Comparison of ENCODE assay signal across 11 cellular contexts in genomic region chr2:216497382-216497781, GRCh38. TPM values are rescaled to one million over a fixed set of nuclear protein-coding genes. Genes with fewer than 3 reads are reported as not detected.
DNase-seq lines count a peak whose midpoint lies in the region; ATAC-seq and TF ChIP-seq lines count a peak whose summit lies in the region.
"Had no signal": no experiment of that assay in that cellular context is flagged by ENCODE, and none has a peak within 500 bp of the region (broad histone marks: within the 10 kb centered on the region; RNA-seq: fewer than 3 reads in every experiment).

No MANE protein-coding gene starts in this region.

- H2AFZ ChIP-seq in SU-DHL-6 (ENCODE audit: low read depth, low read length, severe bottlenecking) = peak overlapping the region; percentile 60

- H3K4me3 ChIP-seq in SU-DHL-6 (ENCODE audit: insufficient read depth, low read length, poor library complexity, severe bottlenecking) = no peak overlapping the region
- H3K4me3 ChIP-seq in fibroblast of villous mesenchyme (ENCODE audit: low read depth, low read length) = peak overlapping the region; percentile 92
- H3K4me3 ChIP-seq in skeletal muscle satellite cell (ENCODE audit: low read length) = peak overlapping the region; percentile 91

- ATAC-seq in HG03280 (IDR thresholded peaks at IDR 0.05; ENCODE audit: unreplicated experiment) = no peak

- H3K27me3 ChIP-seq in SU-DHL-6 (ENCODE audit: low read length) = no peaks in the 10 kb centered on the region
- H3K27me3 ChIP-seq in skeletal muscle satellite cell (ENCODE audit: control insufficient read depth, insufficient read depth, low read length) = no peaks in the 10 kb centered on the region
- H3K27me3 ChIP-seq: ovary had no signal

- no peak overlapping the region for H3K27ac ChIP-seq in SU-DHL-6 (ENCODE audit: low read depth, low read length)

- no peaks in the 10 kb centered on the region for H3K9me3 Mint-ChIP-seq in activated CD4-positive, alpha-beta T cell treated with anti-CD3 and anti-CD28 coated beads, Interleukin-2, amount 10 ng/mL, durations not matched to agents 24 days and 14 days

- H3K27ac Mint-ChIP-seq in activated CD4-positive, alpha-beta T cell treated with anti-CD3 and anti-CD28 coated beads, Interleukin-2, amount 10 ng/mL, durations not matched to agents 24 days and 14 days = peak overlapping the region; percentile 95

- peak overlapping the region; percentile 99 for H3K9ac ChIP-seq in SU-DHL-6 (ENCODE audit: low read length)
- H3K9ac ChIP-seq in skeletal muscle satellite cell (ENCODE audit: low read depth, low read length) = peak overlapping the region; percentile 99

- peaks cover 31% of the 10 kb centered on the region for H3K79me2 ChIP-seq in SU-DHL-6 (ENCODE audit: insufficient read depth, low read length)

- peaks cover 41% of the 10 kb centered on the region for H3K36me3 Mint-ChIP-seq in activated CD4-positive, alpha-beta T cell treated with anti-CD3 and anti-CD28 coated beads, Interleukin-2, amount 10 ng/mL, durations not matched to agents 24 days and 14 days (ENCODE audit: low read depth)

- no peaks in the 10 kb centered on the region for H3K9me2 ChIP-seq in SU-DHL-6 (replicated peaks; ENCODE audit: insufficient read depth, low read length)

- no peaks in the 10 kb centered on the region for H3K9me3 ChIP-seq in SU-DHL-6 (ENCODE audit: insufficient read depth, low read length)
- H3K9me3 ChIP-seq in skeletal muscle satellite cell (replicated peaks; ENCODE audit: low read length) = no peaks in the 10 kb centered on the region
- H3K9me3 ChIP-seq: ovary had no signal

- peaks cover 43% of the 10 kb centered on the region for H3K4me1 Mint-ChIP-seq in activated CD4-positive, alpha-beta T cell treated with anti-CD3 and anti-CD28 coated beads, Interleukin-2, amount 10 ng/mL, durations not matched to agents 24 days and 14 days

- DNase-seq in activated CD4-positive, alpha-beta T cell treated with anti-CD3 and anti-CD28 coated beads, Interleukin-2, amount 10 ng/mL, durations not matched to agents 24 days and 14 days = no peak
- DNase-seq in activated CD4-positive, alpha-beta T cell treated with anti-CD3 and anti-CD28 coated beads, Interleukin-2, amount 50 U/mL, for 4 hours = no peak
- DNase-seq in fibroblast of villous mesenchyme (ENCODE audit: low read depth) (no peak), UCSD-AML1 (lab: John Stamatoyannopoulos, UW; ENCODE audit: unreplicated experiment) (no peak)
- DNase-seq in activated CD4-positive, CD25-positive, alpha-beta regulatory T cell (lab: John Stamatoyannopoulos, UW) = no peak
- DNase-seq: ACHN, NCI-H2171, ovary had no signal

- H3F3A ChIP-seq in SU-DHL-6 (ENCODE audit: insufficient read depth) = peaks cover 26% of the 10 kb centered on the region

- peak overlapping the region; percentile 100 for H3K4me3 Mint-ChIP-seq in activated CD4-positive, alpha-beta T cell treated with anti-CD3 and anti-CD28 coated beads, Interleukin-2, amount 10 ng/mL, durations not matched to agents 24 days and 14 days

- H3K4me1 ChIP-seq in skeletal muscle satellite cell (ENCODE audit: control insufficient read depth, insufficient read depth, low read length) = peaks cover 62% of the 10 kb centered on the region

- no peaks in the 10 kb centered on the region for H3K27me3 Mint-ChIP-seq in activated CD4-positive, alpha-beta T cell treated with anti-CD3 and anti-CD28 coated beads, Interleukin-2, amount 10 ng/mL, durations not matched to agents 24 days and 14 days

- H3K4me2 ChIP-seq in SU-DHL-6 (ENCODE audit: low read depth, low read length, poor library complexity, severe bottlenecking) (peak overlapping the region; percentile 87), skeletal muscle satellite cell (ENCODE audit: low read length) (peak overlapping the region; percentile 91)

- H3K36me3 ChIP-seq in SU-DHL-6 (ENCODE audit: low read length) (peaks cover 32% of the 10 kb centered on the region), skeletal muscle satellite cell (ENCODE audit: insufficient read depth, low read length) (peaks cover 34% of the 10 kb centered on the region)
- H3K36me3 ChIP-seq: ovary had no signal

- peaks cover 21% of the 10 kb centered on the region for H4K20me1 ChIP-seq in SU-DHL-6 (ENCODE audit: low read depth, low read length)

- intact Hi-C loops in activated CD4-positive, alpha-beta T cell treated with anti-CD3 and anti-CD28 coated beads, Interleukin-2, amount 10 ng/mL, durations not matched to agents 24 days and 14 days (cut with micrococcal nuclease) = loop anchor here (5.0 kb wide), 1 partner anchor 290 kb away; no protein-coding TSS in a partner anchor

- no peak for TF ChIP-seq CTCF in SU-DHL-6 (IDR thresholded peaks at IDR 0.05; ENCODE audit: insufficient read depth, low read length, poor library complexity, severe bottlenecking)
- TF ChIP-seq CTCF in fibroblast of villous mesenchyme (IDR thresholded peaks at IDR 0.05; ENCODE audit: insufficient read depth, low read depth, low read length) = no peak

RNA-seq across cellular contexts. Expression of gene RPL37A, which starts 1.3 kb away (rescaled TPM):
- 3,125 and 3,168 TPM in 2 replicates for total RNA-seq in activated CD4-positive, alpha-beta T cell treated with anti-CD3 and anti-CD28 coated beads, Interleukin-2, amount 10 ng/mL, durations not matched to agents 24 days and 14 days
- 822 and 1,182 TPM in 2 replicates for total RNA-seq in fibroblast of villous mesenchyme
- total RNA-seq in skeletal muscle satellite cell (2012; rRNA removed) = 984 and 1,810 TPM in 2 replicates
